In the genomic region with DNA sequence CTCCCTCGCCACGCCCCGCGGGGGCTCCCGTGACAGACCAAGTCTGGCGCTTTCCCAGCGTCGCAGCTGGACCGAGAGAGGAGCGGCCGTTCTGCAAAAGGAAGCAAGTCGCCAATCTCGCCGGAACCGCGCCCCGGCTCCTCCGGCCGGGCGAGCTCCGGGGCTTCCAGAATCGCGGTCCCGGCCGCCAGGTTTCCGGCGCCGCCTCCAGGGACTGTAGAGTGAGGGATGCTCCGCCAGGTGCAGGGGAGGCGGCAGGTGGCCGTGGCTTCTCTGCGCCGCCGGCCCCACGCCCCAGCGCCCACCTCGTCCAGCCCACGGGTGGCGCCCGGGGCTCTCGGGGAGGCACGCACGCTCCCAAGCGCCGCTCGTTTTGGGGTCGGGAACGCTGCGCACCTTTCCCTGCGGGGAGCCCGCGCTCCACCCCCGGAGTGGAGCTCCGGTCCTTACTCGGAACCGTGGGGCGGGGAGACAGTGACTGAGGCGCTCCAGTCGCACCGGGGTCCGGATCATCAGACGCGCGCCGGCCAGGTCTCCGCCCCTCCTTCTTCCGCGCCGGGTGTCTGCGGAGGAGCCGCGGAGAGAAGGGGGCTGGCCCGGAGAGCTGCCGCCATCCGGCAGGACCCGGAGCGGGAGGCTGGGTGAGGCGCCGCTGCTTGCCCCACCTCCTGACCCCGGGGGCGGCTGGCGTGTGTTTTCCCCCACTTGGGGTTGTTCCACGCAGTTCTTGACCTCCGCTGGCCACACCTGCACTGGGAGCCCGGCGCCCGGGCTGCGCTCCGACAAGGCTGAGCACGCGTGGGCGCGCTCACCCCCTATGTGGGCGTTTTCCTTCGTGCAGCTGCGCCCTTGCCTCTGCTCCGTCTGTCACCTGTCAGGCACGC, we compare ENCODE assay signal across 8 cellular contexts. TPM values are rescaled to one million over a fixed set of nuclear protein-coding genes. Genes with fewer than 3 reads are reported as not detected.
DNase-seq lines count a peak whose midpoint lies in the region; ATAC-seq and TF ChIP-seq lines count a peak whose summit lies in the region.

A gene with protein sequence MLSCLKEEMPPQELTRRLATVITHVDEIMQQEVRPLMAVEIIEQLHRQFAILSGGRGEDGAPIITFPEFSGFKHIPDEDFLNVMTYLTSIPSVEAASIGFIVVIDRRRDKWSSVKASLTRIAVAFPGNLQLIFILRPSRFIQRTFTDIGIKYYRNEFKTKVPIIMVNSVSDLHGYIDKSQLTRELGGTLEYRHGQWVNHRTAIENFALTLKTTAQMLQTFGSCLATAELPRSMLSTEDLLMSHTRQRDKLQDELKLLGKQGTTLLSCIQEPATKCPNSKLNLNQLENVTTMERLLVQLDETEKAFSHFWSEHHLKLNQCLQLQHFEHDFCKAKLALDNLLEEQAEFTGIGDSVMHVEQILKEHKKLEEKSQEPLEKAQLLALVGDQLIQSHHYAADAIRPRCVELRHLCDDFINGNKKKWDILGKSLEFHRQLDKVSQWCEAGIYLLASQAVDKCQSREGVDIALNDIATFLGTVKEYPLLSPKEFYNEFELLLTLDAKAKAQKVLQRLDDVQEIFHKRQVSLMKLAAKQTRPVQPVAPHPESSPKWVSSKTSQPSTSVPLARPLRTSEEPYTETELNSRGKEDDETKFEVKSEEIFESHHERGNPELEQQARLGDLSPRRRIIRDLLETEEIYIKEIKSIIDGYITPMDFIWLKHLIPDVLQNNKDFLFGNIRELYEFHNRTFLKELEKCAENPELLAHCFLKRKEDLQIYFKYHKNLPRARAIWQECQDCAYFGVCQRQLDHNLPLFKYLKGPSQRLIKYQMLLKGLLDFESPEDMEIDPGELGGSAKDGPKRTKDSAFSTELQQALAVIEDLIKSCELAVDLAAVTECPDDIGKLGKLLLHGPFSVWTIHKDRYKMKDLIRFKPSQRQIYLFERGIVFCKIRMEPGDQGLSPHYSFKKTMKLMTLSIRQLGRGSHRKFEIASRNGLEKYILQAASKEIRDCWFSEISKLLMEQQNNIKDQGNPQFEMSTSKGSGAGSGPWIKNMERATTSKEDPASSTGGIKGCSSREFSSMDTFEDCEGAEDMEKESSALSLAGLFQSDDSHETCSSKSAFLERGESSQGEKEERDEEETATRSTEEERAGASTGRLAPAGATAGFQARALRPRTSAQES (minus strand): TSS at position 480 of the 884 bp plus-strand sequence. CDS start 642 bp downstream, outside the sequence.

- H3K36me3 ChIP-seq in BE2C (no peaks in the 10 kb centered on the region), HUES6 (ENCODE audit: control insufficient read depth, insufficient read depth, low read length) (no peaks in the 10 kb centered on the region; the same call in 1 of the 2 replicates), osteoblast (ENCODE audit: insufficient read depth, low read length) (no peaks in the 10 kb centered on the region), testis (ENCODE audit: low read depth, missing control alignments) (no peaks in the 10 kb centered on the region)

- intact Hi-C loops in testis (cut with DNase I; ENCODE audit: low total_unique reads), result no loop called here

- no peaks in the 10 kb centered on the region for H3K4me1 ChIP-seq in BE2C
- H3K4me1 ChIP-seq in HUES6 (ENCODE audit: control insufficient read depth, insufficient read depth, low read length), result peaks cover 10% of the 10 kb centered on the region; the same call in 1 of the 2 replicates
- H3K4me1 ChIP-seq in osteoblast (ENCODE audit: insufficient read depth, low read length), result peaks cover 4% of the 10 kb centered on the region
- peaks cover 5% of the 10 kb centered on the region for H3K4me1 ChIP-seq in testis

- peak; percentile 73 for DNase-seq in BE2C
- DNase-seq in RPMI8226, result peak; percentile 81
- peak; percentile 84 for DNase-seq in activated naive CD4-positive, alpha-beta T cell treated with Interleukin-2 at 50 U/mL for 16 hours
- DNase-seq in globus pallidus (ENCODE audit: low spot score), result peak; percentile 72
- DNase-seq in osteoblast (ENCODE audit: insufficient read length, low spot score, missing footprints), result peak; percentile 89
- peak; percentile 79 for DNase-seq in testis

- peak within 1 kb of the TSS; percentile 86 for H3K4me3 ChIP-seq in BE2C (ENCODE audit: low read depth, low read length)
- H3K4me3 ChIP-seq in HUES6 (ENCODE audit: low read depth, low read length), result peak within 1 kb of the TSS; percentile 97
- peak within 1 kb of the TSS; percentile 74 for H3K4me3 ChIP-seq in osteoblast (ENCODE audit: insufficient read depth, low read length)
- H3K4me3 ChIP-seq in testis, result peak within 1 kb of the TSS; percentile 58 to 88

- 1% methylated on average over 19 to 97 of the region's 98 CpGs for WGBS in testis, 2 donors

- H3K27ac ChIP-seq in HUES6 (ENCODE audit: low read depth, low read length) (0 out of 2 replicates have a peak within 1 kb of the TSS, but pooled peaks have one; percentile 37), osteoblast (ENCODE audit: low read depth, low read length) (no peak within 1 kb of the TSS), testis (peak within 1 kb of the TSS; percentile 53 to 70)

- no peaks in the 10 kb centered on the region for H4K20me1 ChIP-seq in osteoblast (ENCODE audit: insufficient read depth, low read length)

- TF ChIP-seq CTCF in BE2C (IDR thresholded peaks at IDR 0.05; ENCODE audit: low read depth, low read length), result no peak
- no peak for TF ChIP-seq CTCF in osteoblast (IDR thresholded peaks at IDR 0.05; ENCODE audit: extremely low read depth, low read depth, low read length)
- no peak for TF ChIP-seq CTCF in testis (IDR thresholded peaks at IDR 0.05)

- peak within 1 kb of the TSS; percentile 85 for H3K4me2 ChIP-seq in osteoblast (ENCODE audit: insufficient read depth, low read length)

- no peaks in the 10 kb centered on the region for H3K79me2 ChIP-seq in osteoblast (ENCODE audit: insufficient read depth, low read length)

- peak; percentile 69 for ATAC-seq in GM19452 (IDR thresholded peaks at IDR 0.05; ENCODE audit: unreplicated experiment)

- peaks cover 4% of the 10 kb centered on the region; the same call in 1 of the 2 replicates for H3K27me3 ChIP-seq in BE2C
- H3K27me3 ChIP-seq in HUES6 (ENCODE audit: control insufficient read depth, insufficient read depth, low read length), result peaks cover 13% of the 10 kb centered on the region
- peaks cover 49% of the 10 kb centered on the region for H3K27me3 ChIP-seq in osteoblast (ENCODE audit: insufficient read depth, low read length)
- H3K27me3 ChIP-seq in testis, result no peaks in the 10 kb centered on the region

- H3K9me3 ChIP-seq in BE2C (no peaks in the 10 kb centered on the region), HUES6 (ENCODE audit: control insufficient read depth, insufficient read depth, low read depth, low read length) (no peaks in the 10 kb centered on the region), osteoblast (ENCODE audit: low read depth, low read length) (no peaks in the 10 kb centered on the region), testis (no peaks in the 10 kb centered on the region)

- peak within 1 kb of the TSS; percentile 65 for H3K9ac ChIP-seq in HUES6 (ENCODE audit: low read length)

- peak within 1 kb of the TSS; percentile 86 for H2AFZ ChIP-seq in osteoblast (ENCODE audit: low read length)

- TF ChIP-seq POLR2A in testis (IDR thresholded peaks at IDR 0.05), result no peak

RNA-seq across cellular contexts. Expression of the gene that starts here (rescaled TPM):
- 4.8 TPM for polyA plus RNA-seq in BE2C (2012; ENCODE audit: insufficient read depth, insufficient read length, low read depth)
- total RNA-seq in osteoblast, result under 0.01 TPM in 2 replicates
- 10 to 100 TPM; 14.6 to 24.2 TPM for total RNA-seq in testis
- 6.8 TPM for polyA plus RNA-seq in testis (ENCODE audit: insufficient read depth, low read depth, low replicate concordance)

Comparison
In these comparisons a context has a peak if more than half of its experiments do, and no peak if none do; other contexts are left out.
1. RNA of the gene that starts here (total RNA-seq): 14.6 to 24.2 TPM in testis; under 0.01 TPM in osteoblast; every median in the first group is over 10 times any median in the second.
2. Peak in DNase-seq, H3K4me3 ChIP-seq and H3K4me2 ChIP-seq in osteoblast; RNA of the gene not detected or under 1 TPM.
3. Peak in every context shown above with its lines, with median percentiles within 50 percentile points of each other: DNase-seq and H3K4me3 ChIP-seq.